12 cellular contexts compared by ENCODE assay signal in the genomic region with DNA sequence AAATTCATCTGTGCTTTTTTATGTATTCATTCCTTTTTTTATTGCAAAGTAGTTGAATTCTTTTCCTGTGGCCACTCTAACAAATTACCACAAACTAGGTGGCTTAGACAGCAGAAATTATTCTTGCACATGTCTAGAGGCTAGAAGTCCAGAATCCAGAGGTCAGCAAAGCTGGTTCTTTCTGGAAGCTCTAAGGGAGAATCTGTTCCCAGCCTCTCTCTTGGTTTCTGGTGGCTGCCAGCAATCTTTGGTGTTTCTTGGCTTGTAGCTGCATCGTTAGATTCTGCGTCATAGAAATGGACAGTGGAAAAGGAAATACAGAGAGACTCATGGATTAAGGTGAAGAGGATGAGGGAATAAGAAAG. TPM values are rescaled to one million over a fixed set of nuclear protein-coding genes. Genes with fewer than 3 reads are reported as not detected.
A peak's percentile ranks its signal among the peaks of the same experiment; 100 is the strongest.
DNase-seq lines count a peak whose midpoint lies in the region; TF ChIP-seq lines count a peak whose summit lies in the region.
"Had no signal": no experiment of that assay in that cellular context is flagged by ENCODE, and none has a peak within 500 bp of the region (broad histone marks: within the 10 kb centered on the region; RNA-seq: fewer than 3 reads in every experiment).

No MANE protein-coding gene starts in this region.

- no peak for TF ChIP-seq CTCF in AG09309 (IDR thresholded peaks at IDR 0.05; ENCODE audit: control insufficient read depth, insufficient read depth, low read depth, low read length, missing control alignments)
- no peak for TF ChIP-seq CTCF in fibroblast of lung (conservative IDR thresholded peaks at IDR 0.05 in 1 of 2, IDR thresholded peaks at IDR 0.05 in 1 of 2; ENCODE audit: low read depth in 1 of 2, low read length in 2 of 2)
- no peak for TF ChIP-seq CTCF in osteoblast (IDR thresholded peaks at IDR 0.05; ENCODE audit: extremely low read depth, low read depth, low read length)
- no peak for TF ChIP-seq CTCF in dorsolateral prefrontal cortex (IDR thresholded peaks at IDR 0.05 in 54 of 56, conservative IDR thresholded peaks at IDR 0.05 in 2 of 56; ENCODE audit: low read depth in 1 of 56, partially characterized antibody in 56 of 56)
- no peak for TF ChIP-seq CTCF in smooth muscle cell (IDR thresholded peaks at IDR 0.05; ENCODE audit: borderline replicate concordance, insufficient read depth, poor library complexity, severe bottlenecking)

- H3K27me3 ChIP-seq in fibroblast of lung (ENCODE audit: control insufficient read depth, insufficient read depth, low read length) (no peaks in the 10 kb centered on the region), osteoblast (ENCODE audit: insufficient read depth, low read length) (no peaks in the 10 kb centered on the region), dorsolateral prefrontal cortex (no peaks in the 10 kb centered on the region), smooth muscle cell (ENCODE audit: low read depth) (no peaks in the 10 kb centered on the region), mesenchymal stem cell (ENCODE audit: control insufficient read depth in 1 of 2, insufficient read depth in 1 of 2, low read length in 2 of 2) (no peaks in the 10 kb centered on the region)
- H3K27me3 ChIP-seq: neutrophil, tibial nerve had no signal

- no peaks in the 10 kb centered on the region for H3K79me2 ChIP-seq in fibroblast of lung (ENCODE audit: control insufficient read depth, insufficient read depth, low read length)
- no peaks in the 10 kb centered on the region for H3K79me2 ChIP-seq in osteoblast (ENCODE audit: insufficient read depth, low read length)
- H3K79me2 ChIP-seq in smooth muscle cell (ENCODE audit: low read depth), result no peaks in the 10 kb centered on the region

- H3K36me3 ChIP-seq in fibroblast of lung (ENCODE audit: control insufficient read depth, insufficient read depth, low read length), result no peaks in the 10 kb centered on the region
- H3K36me3 ChIP-seq in osteoblast (ENCODE audit: insufficient read depth, low read length), result no peaks in the 10 kb centered on the region
- H3K36me3 ChIP-seq in smooth muscle cell (ENCODE audit: low read depth), result no peaks in the 10 kb centered on the region
- H3K36me3 ChIP-seq in mesenchymal stem cell (ENCODE audit: control insufficient read depth in 1 of 2, insufficient read depth in 2 of 2, low read depth in 1 of 2, low read length in 2 of 2), result no peaks in the 10 kb centered on the region
- H3K36me3 ChIP-seq: neutrophil, tibial nerve had no signal

- H4K91ac ChIP-seq in mesenchymal stem cell (ENCODE audit: low read length), result no peak overlapping the region

- H3K14ac ChIP-seq in mesenchymal stem cell (ENCODE audit: low read length in 2 of 2), result no peak overlapping the region

- WGBS in smooth muscle cell (ENCODE audit: low lambda C conversion rate), result 60% methylated on average over 2 of the region's 2 CpGs
- 80% methylated on average over 2 of the region's 2 CpGs for WGBS in mesenchymal stem cell

- no peak overlapping the region for H2BK12ac ChIP-seq in mesenchymal stem cell (ENCODE audit: low read length in 2 of 2)

- H2BK120ac ChIP-seq in mesenchymal stem cell (ENCODE audit: low read depth, low read length), result no peak overlapping the region

- H2BK15ac ChIP-seq in mesenchymal stem cell (ENCODE audit: low read depth, poor library complexity, severe bottlenecking), result no peak overlapping the region

- no peak overlapping the region for H3K18ac ChIP-seq in mesenchymal stem cell (ENCODE audit: low read depth in 1 of 2, low read length in 2 of 2)

- no peak overlapping the region for H2AFZ ChIP-seq in fibroblast of lung (ENCODE audit: low read length)
- H2AFZ ChIP-seq in osteoblast (ENCODE audit: low read length), result no peak overlapping the region
- H2AFZ ChIP-seq in smooth muscle cell (ENCODE audit: low read depth), result no peak overlapping the region
- no peak overlapping the region for H2AFZ ChIP-seq in mesenchymal stem cell (ENCODE audit: low read depth, low read length)

- H3K9me3 ChIP-seq in fibroblast of lung (ENCODE audit: control insufficient read depth, insufficient read depth, low read depth, low read length), result no peaks in the 10 kb centered on the region
- no peaks in the 10 kb centered on the region for H3K9me3 ChIP-seq in osteoblast (ENCODE audit: low read depth, low read length)
- no peaks in the 10 kb centered on the region for H3K9me3 ChIP-seq in smooth muscle cell (replicated peaks; ENCODE audit: low read depth)
- no peaks in the 10 kb centered on the region for H3K9me3 ChIP-seq in mesenchymal stem cell (ENCODE audit: control insufficient read depth, low read length)
- H3K9me3 ChIP-seq: neutrophil had no signal

- no peak overlapping the region for H3K27ac ChIP-seq in fibroblast of lung (ENCODE audit: insufficient read depth, low read length)
- H3K27ac ChIP-seq in osteoblast (ENCODE audit: low read depth, low read length), result peak overlapping the region; percentile 52
- no peak overlapping the region for H3K27ac ChIP-seq in dorsolateral prefrontal cortex
- H3K27ac ChIP-seq in smooth muscle cell (ENCODE audit: low read depth), result no peak overlapping the region
- no peak overlapping the region for H3K27ac ChIP-seq in mesenchymal stem cell (ENCODE audit: low read length, poor library complexity, severe bottlenecking)
- H3K27ac ChIP-seq: neutrophil had no signal

- H3K4ac ChIP-seq in mesenchymal stem cell (ENCODE audit: low read depth in 1 of 2, low read length in 2 of 2), result no peak overlapping the region

- H3K4me2 ChIP-seq in fibroblast of lung (ENCODE audit: extremely low read depth, insufficient read depth, low read length), result no peak overlapping the region
- H3K4me2 ChIP-seq in osteoblast (ENCODE audit: insufficient read depth, low read length), result peak overlapping the region; percentile 35
- no peak overlapping the region for H3K4me2 ChIP-seq in smooth muscle cell
- no peak overlapping the region for H3K4me2 ChIP-seq in mesenchymal stem cell (ENCODE audit: low read length, poor library complexity, severe bottlenecking)

- no peaks in the 10 kb centered on the region for H3K79me1 ChIP-seq in mesenchymal stem cell (replicated peaks; ENCODE audit: low read length, poor library complexity, severe bottlenecking)

- H3K4me1 ChIP-seq in fibroblast of lung (ENCODE audit: control insufficient read depth, extremely low read depth, insufficient read depth, low read length) (no peaks in the 10 kb centered on the region), osteoblast (ENCODE audit: insufficient read depth, low read length) (peaks cover 27% of the 10 kb centered on the region), smooth muscle cell (ENCODE audit: low read depth) (peaks cover 17% of the 10 kb centered on the region), mesenchymal stem cell (ENCODE audit: control insufficient read depth, insufficient read depth, low read depth, low read length) (no peaks in the 10 kb centered on the region)

- intact Hi-C loops in dorsolateral prefrontal cortex (cut with DNase I), result no loop called here

- no peak overlapping the region for H3K4me3 ChIP-seq in AG09309 (ENCODE audit: control insufficient read depth, low read depth, low read length)
- no peak overlapping the region for H3K4me3 ChIP-seq in fibroblast of lung (replicated peaks in 1 of 4; ENCODE audit: control extremely low read depth in 1 of 4, insufficient read depth in 1 of 4, low read depth in 3 of 4, low read length in 4 of 4)
- no peak overlapping the region for H3K4me3 ChIP-seq in osteoblast (ENCODE audit: insufficient read depth, low read length)
- no peak overlapping the region for H3K4me3 ChIP-seq in dorsolateral prefrontal cortex
- no peak overlapping the region for H3K4me3 ChIP-seq in smooth muscle cell
- no peak overlapping the region for H3K4me3 ChIP-seq in mesenchymal stem cell (ENCODE audit: insufficient read depth in 1 of 2, low read depth in 1 of 2, low read length in 2 of 2)
- H3K4me3 ChIP-seq: tibial nerve had no signal

- no peak overlapping the region for H3K9ac ChIP-seq in fibroblast of lung (ENCODE audit: insufficient read depth, low read length)
- no peak overlapping the region for H3K9ac ChIP-seq in smooth muscle cell (ENCODE audit: low read depth)
- H3K9ac ChIP-seq in mesenchymal stem cell (ENCODE audit: low read length), result no peak overlapping the region

- no peak overlapping the region for H3K23ac ChIP-seq in mesenchymal stem cell (ENCODE audit: low read length in 2 of 2)

- no peak overlapping the region for H2BK5ac ChIP-seq in mesenchymal stem cell (ENCODE audit: low read depth, low read length, poor library complexity, severe bottlenecking)

- peak; percentile 67 for DNase-seq in AG09309 (ENCODE audit: low read depth)
- peak; percentile 71 for DNase-seq in NCI-H226
- peak; percentile 75 to 83 for DNase-seq in fibroblast of lung (ENCODE audit: low read depth in 2 of 2)
- DNase-seq in osteoblast (ENCODE audit: insufficient read length, low spot score, missing footprints), result peak; percentile 56
- DNase-seq in AML-193 (lab: John Stamatoyannopoulos, UW), result no peak
- no peak for DNase-seq in dorsolateral prefrontal cortex
- DNase-seq in smooth muscle cell (lab: John Stamatoyannopoulos, UW; ENCODE audit: unreplicated experiment), result no peak
- DNase-seq in mesenchymal stem cell, result no peak

- H4K20me1 ChIP-seq in fibroblast of lung (ENCODE audit: control insufficient read depth, extremely low read depth, insufficient read depth, low read length), result no peaks in the 10 kb centered on the region
- no peaks in the 10 kb centered on the region for H4K20me1 ChIP-seq in osteoblast (ENCODE audit: insufficient read depth, low read length)
- H4K20me1 ChIP-seq in smooth muscle cell (ENCODE audit: low read depth), result no peaks in the 10 kb centered on the region

- H4K8ac ChIP-seq in mesenchymal stem cell (ENCODE audit: low read length), result no peak overlapping the region

- H2AK5ac ChIP-seq in mesenchymal stem cell (ENCODE audit: low read length, severe bottlenecking), result no peak overlapping the region

- H3F3A ChIP-seq in smooth muscle cell (ENCODE audit: low read depth), result peaks cover 15% of the 10 kb centered on the region

RNA-seq across cellular contexts. Expression of a gene that starts 39.3 kb away (rescaled TPM):
- total RNA-seq in fibroblast of lung (not detected in 2 replicates), osteoblast (not detected in 2 replicates), dorsolateral prefrontal cortex (under 1 TPM in 1 of 120 experiments, not detected in 119; 0.45 TPM), smooth muscle cell (0.36 TPM in 1 of 2 replicates, not detected in the other)
- polyA plus RNA-seq in fibroblast of lung (not detected in 2 replicates), smooth muscle cell (0.65 and 1.3 TPM in 2 replicates)
- polyA plus RNA-seq in fibroblast of lung (2012), result not detected in 2 replicates
- not detected in 2 replicates for polyA minus RNA-seq in fibroblast of lung (ENCODE audit: low replicate concordance)
- not detected for polyA plus RNA-seq in mesenchymal stem cell (2013, experiment 1 of 2)
- not detected for polyA plus RNA-seq in mesenchymal stem cell (2013, experiment 2 of 2)
- total RNA-seq: activated T-helper 17 cell treated with anti-CD3 and anti-CD28 coated beads, Interleukin-2, amount 50 U/mL, for 72 hours; tibial nerve had no signal
- polyA plus RNA-seq: IgD-negative memory B cell had no signal

RNA-seq across cellular contexts. Expression of a gene that starts 53.1 kb away (rescaled TPM):
- total RNA-seq in fibroblast of lung (27.5 and 38.3 TPM in 2 replicates), osteoblast (15.6 and 19.9 TPM in 2 replicates), dorsolateral prefrontal cortex (10 to 100 TPM; 22.8 to 85.5 (median 63.7) TPM), smooth muscle cell (76.5 and 77.7 TPM in 2 replicates)
- polyA plus RNA-seq in fibroblast of lung (41.6 and 49.0 TPM in 2 replicates), smooth muscle cell (59.4 and 68.7 TPM in 2 replicates)
- polyA plus RNA-seq in fibroblast of lung (2012), result 39.0 and 42.5 TPM in 2 replicates
- 0.86 and 3.5 TPM in 2 replicates for polyA minus RNA-seq in fibroblast of lung (ENCODE audit: low replicate concordance)
- 28.7 TPM for polyA plus RNA-seq in mesenchymal stem cell (2013, experiment 1 of 2)
- polyA plus RNA-seq in mesenchymal stem cell (2013, experiment 2 of 2), result 32.6 TPM

Comparison
In these comparisons a context has a peak if more than half of its experiments do, and no peak if none do; other contexts are left out.
1. DNase-seq: peak in AG09309 (single experiment), NCI-H226 (single experiment), fibroblast of lung (2 of 2) and osteoblast (single experiment); none in AML-193 (0 of 2), dorsolateral prefrontal cortex (0 of 10), smooth muscle cell (single experiment) and mesenchymal stem cell (single experiment).